Comparison of ENCODE assay signal across 6 cellular contexts in genomic region chr3:12252859-12253258, GRCh38. TPM values are rescaled to one million over a fixed set of nuclear protein-coding genes. Genes with fewer than 3 reads are reported as not detected.
"Had no signal": no experiment of that assay in that cellular context is flagged by ENCODE, and none has a peak within 500 bp of the region (broad histone marks: within the 10 kb centered on the region; RNA-seq: fewer than 3 reads in every experiment).

No MANE protein-coding gene starts in this region.

- DNase-seq: H9, HCEC 1CT, KBM-7 had no signal

- H3K4me3 Mint-ChIP-seq: GM23338, H9, IgD-negative memory B cell had no signal

- H3K4me3 ChIP-seq: GM23338 had no signal

- ATAC-seq: GM23338 had no signal

- H2AFZ ChIP-seq: GM23338 had no signal

- H3K4me1 Mint-ChIP-seq: GM23338, IgD-negative memory B cell had no signal

- H3K27ac Mint-ChIP-seq: GM23338, H9, IgD-negative memory B cell had no signal

- H3K36me3 Mint-ChIP-seq: IgD-negative memory B cell had no signal

- H3K4me2 ChIP-seq: GM23338 had no signal

RNA-seq across cellular contexts. Expression of gene PPARG, which starts 36.0 kb away (rescaled TPM):
- total RNA-seq: H1 had no signal
- polyA plus RNA-seq: IgD-negative memory B cell had no signal
